ENCODE assay signal across 14 cellular contexts in the genomic region with DNA sequence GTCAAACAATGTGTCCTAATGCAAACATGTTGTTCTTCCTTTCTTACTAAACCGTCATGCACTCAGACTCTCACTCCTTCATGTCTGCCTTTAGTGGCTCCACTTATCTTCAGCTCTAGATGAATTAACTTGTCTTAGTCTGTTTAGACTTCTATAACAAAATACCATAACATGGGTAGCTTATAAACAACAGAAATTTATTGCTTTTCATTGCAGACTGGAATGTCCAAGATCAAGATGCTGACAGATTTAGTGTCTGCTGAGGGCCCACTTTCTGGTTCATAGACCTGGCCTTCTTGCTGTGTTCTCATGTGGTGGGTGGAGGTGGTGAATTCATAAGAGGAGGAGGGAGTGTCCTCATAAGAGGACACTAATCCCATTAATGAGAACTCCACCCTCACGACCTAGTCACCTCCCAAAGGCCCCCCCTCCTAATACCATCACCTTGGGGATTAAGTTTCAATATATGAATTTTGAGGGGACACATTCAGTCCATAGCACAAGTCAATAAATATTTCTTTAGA.
"Had no signal": no experiment of that assay in that cellular context is flagged by ENCODE, and none has a peak within 500 bp of the region (broad histone marks: within the 10 kb centered on the region; RNA-seq: fewer than 3 reads in every experiment).

No MANE protein-coding gene starts in this region.

- H3K27ac Mint-ChIP-seq: activated CD4-positive, alpha-beta memory T cell treated with anti-CD3 and anti-CD28 coated beads, Interleukin-2, amount 10 ng/mL, durations not matched to agents 7 days and 5 days; activated CD4-positive, alpha-beta T cell treated with anti-CD3 and anti-CD28 coated beads for 36 hours; brain; T-cell had no signal

- H3K27me3 ChIP-seq: uterus had no signal

- DNase-seq: activated CD4-positive, alpha-beta memory T cell treated with anti-CD3 and anti-CD28 coated beads, Interleukin-2, amount 10 ng/mL, durations not matched to agents 7 days and 5 days; activated CD4-positive, alpha-beta T cell treated with anti-CD3 and anti-CD28 coated beads for 36 hours; activated naive CD4-positive, alpha-beta T cell; amniotic stem cell; glutamatergic neuron; left cardiac atrium; naive thymus-derived CD8-positive, alpha-beta T cell; stimulated activated CD4-positive, alpha-beta T cell treated with anti-CD3 and anti-CD28 coated beads, Interleukin-4, amount 100 ng/mL, for 1 hour; T-cell; uterus; WERI-Rb-1 had no signal

- H3K4me3 ChIP-seq: lung, uterus had no signal

- H3K27ac ChIP-seq: uterus, WERI-Rb-1 had no signal

- H3K4me1 Mint-ChIP-seq: activated CD4-positive, alpha-beta memory T cell treated with anti-CD3 and anti-CD28 coated beads, Interleukin-2, amount 10 ng/mL, durations not matched to agents 7 days and 5 days; brain had no signal

- H3K27me3 Mint-ChIP-seq: activated CD4-positive, alpha-beta memory T cell treated with anti-CD3 and anti-CD28 coated beads, Interleukin-2, amount 10 ng/mL, durations not matched to agents 7 days and 5 days; activated CD4-positive, alpha-beta T cell treated with anti-CD3 and anti-CD28 coated beads for 36 hours; brain; naive thymus-derived CD8-positive, alpha-beta T cell; T-cell had no signal

- H3K4me3 Mint-ChIP-seq: activated CD4-positive, alpha-beta memory T cell treated with anti-CD3 and anti-CD28 coated beads, Interleukin-2, amount 10 ng/mL, durations not matched to agents 7 days and 5 days; activated CD4-positive, alpha-beta T cell treated with anti-CD3 and anti-CD28 coated beads for 36 hours; brain; naive thymus-derived CD8-positive, alpha-beta T cell; T-cell had no signal

- ATAC-seq: activated CD4-positive, alpha-beta T cell treated with anti-CD3 and anti-CD28 coated beads for 36 hours; left cardiac atrium; naive thymus-derived CD8-positive, alpha-beta T cell; sciatic nerve; T-cell had no signal

- H3K36me3 ChIP-seq: uterus, WERI-Rb-1 had no signal
